Comparison of ENCODE assay signal across 11 cellular contexts in genomic region chr9:7121055-7121454, GRCh38.
DNase-seq lines count a peak whose midpoint lies in the region; ATAC-seq and TF ChIP-seq lines count a peak whose summit lies in the region.
"Had no signal": no experiment of that assay in that cellular context is flagged by ENCODE, and none has a peak within 500 bp of the region (broad histone marks: within the 10 kb centered on the region; RNA-seq: fewer than 3 reads in every experiment).

No MANE protein-coding gene starts in this region.

- H3K27me3 ChIP-seq in GM23248 (replicated peaks; ENCODE audit: insufficient read depth) (no peaks in the 10 kb centered on the region), uterus (no peaks in the 10 kb centered on the region)

- H3K36me3 ChIP-seq in GM23248 (ENCODE audit: low read depth) (no peaks in the 10 kb centered on the region), uterus (no peaks in the 10 kb centered on the region)

- intact Hi-C loops in uterus (cut with DNase I; ENCODE audit: low total_unique reads) = no loop called here

- peak; percentile 58 for ATAC-seq in GM19035 (IDR thresholded peaks at IDR 0.05; ENCODE audit: unreplicated experiment)
- peak; percentile 52 for ATAC-seq in HG03097 (IDR thresholded peaks at IDR 0.05; ENCODE audit: low FRiP score, unreplicated experiment)
- ATAC-seq in activated T-helper 17 cell treated with anti-CD3 and anti-CD28 coated beads, Interleukin-2, amount 50 U/mL, for 72 hours (replicated peaks) = peak; percentile 18

- peaks cover 15% of the 10 kb centered on the region for H3K4me1 Mint-ChIP-seq in activated T-helper 17 cell treated with anti-CD3 and anti-CD28 coated beads, Interleukin-2, amount 50 U/mL, for 72 hours

- no peak for DNase-seq in GM23248
- DNase-seq in uterus = no peak
- DNase-seq in H4 (ENCODE audit: low spot score) = no peak
- no peak for DNase-seq in medulla oblongata (ENCODE audit: extremely low spot score)
- DNase-seq: GOT3 had no signal

- H3K4me2 ChIP-seq in GM23248 (ENCODE audit: unreplicated experiment) = no peak overlapping the region

- no peaks in the 10 kb centered on the region for H3K27me3 Mint-ChIP-seq in activated T-helper 17 cell treated with anti-CD3 and anti-CD28 coated beads, Interleukin-2, amount 50 U/mL, for 72 hours
- H3K27me3 Mint-ChIP-seq: activated naive CD8-positive, alpha-beta T cell; T-cell had no signal

- TF ChIP-seq CTCF in C4-2B (conservative IDR thresholded peaks at IDR 0.05) (no peak), uterus (IDR thresholded peaks at IDR 0.05) (no peak)

- H3K9me3 ChIP-seq in GM23248 (ENCODE audit: low read depth) (no peaks in the 10 kb centered on the region), uterus (no peaks in the 10 kb centered on the region)

- H3K27ac ChIP-seq in C4-2B (peak overlapping the region; percentile 31; the same call in 1 of the 2 replicates), GM23248 (no peak overlapping the region), uterus (no peak overlapping the region)

- TF ChIP-seq POLR2A in uterus (IDR thresholded peaks at IDR 0.05) = no peak

- no peak overlapping the region for H3K9ac ChIP-seq in GM23248

- no peak overlapping the region for H2AFZ ChIP-seq in GM23248

- WGBS in GM23248 (ENCODE audit: low coverage in 1 of 2, low lambda C conversion rate in 2 of 2, missing lambda C conversion rate in 2 of 2), 2 experiments = 86 to 99% methylated on average over 2 of the region's 2 CpGs

- H3K4me1 ChIP-seq in GM23248 (ENCODE audit: insufficient read depth) (no peaks in the 10 kb centered on the region), uterus (no peaks in the 10 kb centered on the region)

- no peak overlapping the region for H3K27ac Mint-ChIP-seq in activated T-helper 17 cell treated with anti-CD3 and anti-CD28 coated beads, Interleukin-2, amount 50 U/mL, for 72 hours
- H3K27ac Mint-ChIP-seq: activated naive CD8-positive, alpha-beta T cell; T-cell had no signal

- H3K36me3 Mint-ChIP-seq in activated T-helper 17 cell treated with anti-CD3 and anti-CD28 coated beads, Interleukin-2, amount 50 U/mL, for 72 hours (ENCODE audit: low read depth) = peaks cover 60% of the 10 kb centered on the region

- H4K20me1 ChIP-seq in GM23248 (ENCODE audit: insufficient read depth) = no peaks in the 10 kb centered on the region

- H3K9me2 ChIP-seq in GM23248 (ENCODE audit: insufficient read depth) = no peaks in the 10 kb centered on the region

- no peaks in the 10 kb centered on the region for H3K9me3 Mint-ChIP-seq in activated T-helper 17 cell treated with anti-CD3 and anti-CD28 coated beads, Interleukin-2, amount 50 U/mL, for 72 hours
- H3K9me3 Mint-ChIP-seq: T-cell had no signal

- no peaks in the 10 kb centered on the region for H3K79me2 ChIP-seq in GM23248 (ENCODE audit: insufficient read depth)

- H3F3A ChIP-seq in GM23248 (ENCODE audit: insufficient read depth) = no peaks in the 10 kb centered on the region

- no peak overlapping the region for H3K4me3 Mint-ChIP-seq in activated T-helper 17 cell treated with anti-CD3 and anti-CD28 coated beads, Interleukin-2, amount 50 U/mL, for 72 hours
- H3K4me3 Mint-ChIP-seq: activated naive CD8-positive, alpha-beta T cell; T-cell had no signal

- in situ Hi-C loops in GM23248 (cut with MboI) = no loop called here

- H3K4me3 ChIP-seq in GM23248 = no peak overlapping the region
- H3K4me3 ChIP-seq in uterus = no peak overlapping the region
